ENCODE assay signal across 9 cellular contexts in genomic region chr9:129258823-129259301, GRCh38.
DNase-seq lines count a peak whose midpoint lies in the region; ATAC-seq and TF ChIP-seq lines count a peak whose summit lies in the region.
"Had no signal": no experiment of that assay in that cellular context is flagged by ENCODE, and none has a peak within 500 bp of the region (broad histone marks: within the 10 kb centered on the region; RNA-seq: fewer than 3 reads in every experiment).

No MANE protein-coding gene starts in this region.

- H3K4me3 ChIP-seq in fibroblast of villous mesenchyme (ENCODE audit: low read depth, low read length) = peak overlapping the region; percentile 37
- peak overlapping the region; percentile 43 for H3K4me3 ChIP-seq in skeletal muscle cell (ENCODE audit: low read depth, low read length)

- CTCF ChIA-PET in activated CD8-positive, alpha-beta memory T cell treated with anti-CD3 and anti-CD28 coated beads, Interleukin-2, amount 10 ng/mL, durations not matched to agents 7 days and 5 days (lab: Charles Lee) = interaction anchor here (1.1 to 2.0 kb wide), 2 partner anchors 9 to 84 kb away, joined by 3 to 6 read pairs; no protein-coding TSS in a partner anchor

- peaks cover 70% of the 10 kb centered on the region for H3K27me3 Mint-ChIP-seq in activated CD8-positive, alpha-beta memory T cell treated with anti-CD3 and anti-CD28 coated beads, Interleukin-2, amount 10 ng/mL, durations not matched to agents 7 days and 5 days

- ATAC-seq in GM21825 (IDR thresholded peaks at IDR 0.05; ENCODE audit: unreplicated experiment) = peak; percentile 15
- ATAC-seq in activated CD8-positive, alpha-beta memory T cell treated with anti-CD3 and anti-CD28 coated beads, Interleukin-2, amount 10 ng/mL, durations not matched to agents 7 days and 5 days = peak; percentile 21
- no peak for ATAC-seq in HG03442 (IDR thresholded peaks at IDR 0.05; ENCODE audit: unreplicated experiment)
- no peak for ATAC-seq in HG02678 (IDR thresholded peaks at IDR 0.05; ENCODE audit: unreplicated experiment)

- DNase-seq in activated CD8-positive, alpha-beta memory T cell treated with anti-CD3 and anti-CD28 coated beads, Interleukin-2, amount 10 ng/mL, durations not matched to agents 7 days and 5 days = no peak
- DNase-seq in fibroblast of villous mesenchyme (ENCODE audit: low read depth) (no peak), skeletal muscle cell (ENCODE audit: low read depth) (no peak), GM13977 (ENCODE audit: low spot score) (no peak), NCI-H1930 (lab: John Stamatoyannopoulos, UW) (no peak)
- DNase-seq: NCI-H1105 treated with DMSO at 0.1 percent for 48 hours had no signal

- TF ChIP-seq CTCF in fibroblast of villous mesenchyme (IDR thresholded peaks at IDR 0.05; ENCODE audit: insufficient read depth, low read depth, low read length) (no peak), GM13977 (IDR thresholded peaks at IDR 0.05; ENCODE audit: extremely low read depth, insufficient read depth, missing control alignments) (no peak)

- H3K9me3 Mint-ChIP-seq in activated CD8-positive, alpha-beta memory T cell treated with anti-CD3 and anti-CD28 coated beads, Interleukin-2, amount 10 ng/mL, durations not matched to agents 7 days and 5 days (ENCODE audit: low read depth) = no peaks in the 10 kb centered on the region

- H3K27ac Mint-ChIP-seq in activated CD8-positive, alpha-beta memory T cell treated with anti-CD3 and anti-CD28 coated beads, Interleukin-2, amount 10 ng/mL, durations not matched to agents 7 days and 5 days = no peak overlapping the region

- peaks cover 26% of the 10 kb centered on the region for H3K4me1 Mint-ChIP-seq in activated CD8-positive, alpha-beta memory T cell treated with anti-CD3 and anti-CD28 coated beads, Interleukin-2, amount 10 ng/mL, durations not matched to agents 7 days and 5 days

- in situ Hi-C loops in GM13977 (cut with MboI; ENCODE audit: low pct_unique_long_range_greater_than_20kb, low sequenced_read_pairs, unreplicated experiment) = no loop called here

- peak overlapping the region; percentile 52 for H3K4me3 Mint-ChIP-seq in activated CD8-positive, alpha-beta memory T cell treated with anti-CD3 and anti-CD28 coated beads, Interleukin-2, amount 10 ng/mL, durations not matched to agents 7 days and 5 days

- no peaks in the 10 kb centered on the region for H3K36me3 Mint-ChIP-seq in activated CD8-positive, alpha-beta memory T cell treated with anti-CD3 and anti-CD28 coated beads, Interleukin-2, amount 10 ng/mL, durations not matched to agents 7 days and 5 days

Comparison
In these comparisons a context has a peak if more than half of its experiments do, and no peak if none do; other contexts are left out.
1. ATAC-seq: peak in GM21825 (single experiment) and activated CD8-positive, alpha-beta memory T cell treated with anti-CD3 and anti-CD28 coated beads, Interleukin-2, amount 10 ng/mL, durations not matched to agents 7 days and 5 days (single experiment); none in HG03442 (single experiment) and HG02678 (single experiment).